Comparison of ENCODE assay signal across 10 cellular contexts in genomic region chr11:71869940-71870339, GRCh38. TPM values are rescaled to one million over a fixed set of nuclear protein-coding genes. Genes with fewer than 3 reads are reported as not detected.
"Had no signal": no experiment of that assay in that cellular context is flagged by ENCODE, and none has a peak within 500 bp of the region (broad histone marks: within the 10 kb centered on the region; RNA-seq: fewer than 3 reads in every experiment).

No MANE protein-coding gene starts in this region.

RNA-seq across cellular contexts. Expression of gene DEFB131B, which starts 8.3 kb away (rescaled TPM):
- total RNA-seq: activated CD8-positive, alpha-beta T cell treated with anti-CD3 and anti-CD28 coated beads, Interleukin-2, amount 10 ng/mL, durations not matched to agents 7 days and 5 days; aorta; cerebellum; MCF 10A; PC-9; Right ventricle myocardium inferior; SK-MEL-5; T-cell; T-helper 17 cell; WTC11 had no signal
- polyA plus RNA-seq: aorta had no signal

RNA-seq across cellular contexts. Expression of gene DEFB108B, which starts 36.9 kb away (rescaled TPM):
- total RNA-seq: activated CD8-positive, alpha-beta T cell treated with anti-CD3 and anti-CD28 coated beads, Interleukin-2, amount 10 ng/mL, durations not matched to agents 7 days and 5 days; aorta; cerebellum; MCF 10A; PC-9; Right ventricle myocardium inferior; SK-MEL-5; T-cell; T-helper 17 cell; WTC11 had no signal
- polyA plus RNA-seq: aorta had no signal
